16 cellular contexts compared by ENCODE assay signal in genomic region chr3:30696403-30696819, GRCh38.
DNase-seq lines count a peak whose midpoint lies in the region; ATAC-seq and TF ChIP-seq lines count a peak whose summit lies in the region.
"Had no signal": no experiment of that assay in that cellular context is flagged by ENCODE, and none has a peak within 500 bp of the region (broad histone marks: within the 10 kb centered on the region; RNA-seq: fewer than 3 reads in every experiment).

No MANE protein-coding gene starts in this region.

- H3K18ac ChIP-seq in H9 (ENCODE audit: insufficient read length, low read depth, low read length): no peak overlapping the region

- H3T11ph ChIP-seq in H9 (ENCODE audit: low read length): no peak overlapping the region

- no peak overlapping the region for H2AFZ ChIP-seq in H9 (ENCODE audit: low read length)
- H2AFZ ChIP-seq: GM23248 had no signal

- H3K36me3 Mint-ChIP-seq in CD4-positive, CD25-positive, alpha-beta regulatory T cell: peaks cover 32% of the 10 kb centered on the region
- H3K36me3 Mint-ChIP-seq in H9 (ENCODE audit: insufficient read depth in 1 of 3, low read depth in 3 of 3): peaks cover 12 to 19% (median 15%) of the 10 kb centered on the region in 3 experiments

- WGBS in H9 (ENCODE audit: extremely low coverage, insufficient read length, low lambda C conversion rate): no CpG with 5 or more reads among the region's 3 CpGs
- WGBS in stomach, 5 donors: 20 to 35% (median 24%) methylated on average over 3 of the region's 3 CpGs

- no peak overlapping the region for H2BK15ac ChIP-seq in H9 (ENCODE audit: low read depth, low read length)

- H2BK20ac ChIP-seq in H9 (ENCODE audit: low read depth, low read length, poor library complexity, severe bottlenecking): no peak overlapping the region

- H3K4me1 Mint-ChIP-seq in CD4-positive, CD25-positive, alpha-beta regulatory T cell: peaks cover 4 to 39% (median 24%) of the 10 kb centered on the region in 4 donors
- peaks cover 27 to 39% of the 10 kb centered on the region in 2 experiments for H3K4me1 Mint-ChIP-seq in H9

- H3K9ac ChIP-seq in H9 (ENCODE audit: extremely low read depth, insufficient read length, low read length): no peak overlapping the region
- H3K9ac ChIP-seq: GM23248 had no signal

- no peak overlapping the region for H4K91ac ChIP-seq in H9 (ENCODE audit: insufficient read length, low read depth, low read length)

- no peak for DNase-seq in CD4-positive, CD25-positive, alpha-beta regulatory T cell
- no peak for DNase-seq in H9
- DNase-seq in globus pallidus (ENCODE audit: low spot score): peak; percentile 67
- DNase-seq in stomach: no peak
- DNase-seq: DMS79 treated with DMSO at 0.1 percent for 48 hours, glutamatergic neuron, GM23248, NCI-H2081 treated with DMSO at 0.1 percent for 48 hours, NCI-H748 treated with DMSO at 0.1 percent for 48 hours, Peyer's patch, SW 1271, upper lobe of right lung had no signal

- H3K9me3 ChIP-seq in CD4-positive, CD25-positive, alpha-beta regulatory T cell (ENCODE audit: control insufficient read depth in 2 of 2, low read length in 2 of 2): no peaks in the 10 kb centered on the region
- no peaks in the 10 kb centered on the region for H3K9me3 ChIP-seq in H9 (ENCODE audit: control insufficient read depth, low read depth, low read length)
- H3K9me3 ChIP-seq in neutrophil: no peaks in the 10 kb centered on the region
- H3K9me3 ChIP-seq in stomach: no peaks in the 10 kb centered on the region
- H3K9me3 ChIP-seq: Peyer's patch, upper lobe of right lung had no signal

- H2BK120ac ChIP-seq in H9 (ENCODE audit: low read depth, low read length, poor library complexity, severe bottlenecking): no peak overlapping the region

- no peaks in the 10 kb centered on the region for H3K79me2 ChIP-seq in H9 (ENCODE audit: insufficient read depth, low read length)

- intact Hi-C loops in stomach (cut with DNase I; ENCODE audit: low total_unique reads): no loop called here

- peaks cover 38% of the 10 kb centered on the region for H3K36me3 ChIP-seq in CD4-positive, CD25-positive, alpha-beta regulatory T cell (ENCODE audit: control insufficient read depth, insufficient read depth, low read length)
- peaks cover 86% of the 10 kb centered on the region for H3K36me3 ChIP-seq in neutrophil
- H3K36me3 ChIP-seq in stomach: peaks cover 22 to 53% (median 43%) of the 10 kb centered on the region in 4 donors

- no peak overlapping the region for H3K4me3 Mint-ChIP-seq in CD4-positive, CD25-positive, alpha-beta regulatory T cell
- H3K4me3 Mint-ChIP-seq in H9: no peak overlapping the region
- H3K4me3 Mint-ChIP-seq: WTC11 had no signal

- H3K4me3 ChIP-seq in CD4-positive, CD25-positive, alpha-beta regulatory T cell (ENCODE audit: low read depth, low read length): no peak overlapping the region
- H3K4me3 ChIP-seq in neutrophil (ENCODE audit: low read depth in 1 of 2, low read length in 1 of 2) (no peak overlapping the region), stomach (no peak overlapping the region)
- H3K4me3 ChIP-seq: GM23248, Peyer's patch, upper lobe of right lung had no signal

- no peak overlapping the region for H3K23ac ChIP-seq in H9 (ENCODE audit: insufficient read length, low read depth, low read length)

- H4K8ac ChIP-seq in H9 (replicated peaks; ENCODE audit: insufficient read length, low read depth, low read length): no peak overlapping the region

- H3K27me3 ChIP-seq in CD4-positive, CD25-positive, alpha-beta regulatory T cell (ENCODE audit: control insufficient read depth, insufficient read depth, low read length): no peaks in the 10 kb centered on the region
- H3K27me3 ChIP-seq in H9 (ENCODE audit: insufficient read depth, low read length) (no peaks in the 10 kb centered on the region), neutrophil (no peaks in the 10 kb centered on the region), stomach (no peaks in the 10 kb centered on the region)
- H3K27me3 ChIP-seq: Peyer's patch, upper lobe of right lung had no signal

- H3K14ac ChIP-seq in H9 (ENCODE audit: insufficient read depth, low read length): no peak overlapping the region

- no peak overlapping the region for H3K4ac ChIP-seq in H9 (ENCODE audit: low read depth, low read length)

- no peaks in the 10 kb centered on the region for H3K27me3 Mint-ChIP-seq in CD4-positive, CD25-positive, alpha-beta regulatory T cell
- no peaks in the 10 kb centered on the region for H3K27me3 Mint-ChIP-seq in H9 (ENCODE audit: low read depth)

- H3K27ac ChIP-seq in CD4-positive, CD25-positive, alpha-beta regulatory T cell (ENCODE audit: insufficient read depth, low read length, poor library complexity, severe bottlenecking): no peak overlapping the region
- no peak overlapping the region for H3K27ac ChIP-seq in H9 (ENCODE audit: insufficient read length, low read depth, low read length)
- H3K27ac ChIP-seq in neutrophil: peak overlapping the region; percentile 9
- H3K27ac ChIP-seq in stomach: no peak overlapping the region
- H3K27ac ChIP-seq: GM23248, Peyer's patch, upper lobe of right lung had no signal

- no peak overlapping the region for H3K56ac ChIP-seq in H9 (ENCODE audit: insufficient read length, low read depth, low read length)

- peaks cover 6% of the 10 kb centered on the region for H3K4me1 ChIP-seq in CD4-positive, CD25-positive, alpha-beta regulatory T cell (ENCODE audit: control insufficient read depth, insufficient read depth, low read length, poor library complexity, severe bottlenecking)
- peaks cover 6% of the 10 kb centered on the region; the same call in 1 of the 2 replicates for H3K4me1 ChIP-seq in H9 (ENCODE audit: insufficient read depth, low read length)
- H3K4me1 ChIP-seq in neutrophil (ENCODE audit: control insufficient read depth in 1 of 2, insufficient read depth in 1 of 2, low read depth in 1 of 2, low read length in 1 of 2): no peaks in the 10 kb centered on the region
- peaks cover 12 to 42% (median 29%) of the 10 kb centered on the region in 4 donors for H3K4me1 ChIP-seq in stomach

- no peaks in the 10 kb centered on the region for H3K9me3 Mint-ChIP-seq in CD4-positive, CD25-positive, alpha-beta regulatory T cell
- peaks cover 2 to 6% of the 10 kb centered on the region in 2 experiments; a peak in 4 of 5 replicates for H3K9me3 Mint-ChIP-seq in H9

- H4K5ac ChIP-seq in H9 (ENCODE audit: insufficient read length, low read depth, low read length): no peak overlapping the region

- no peak overlapping the region for H3K4me2 ChIP-seq in H9 (ENCODE audit: insufficient read depth, insufficient read length, low read length)

- no peaks in the 10 kb centered on the region for H4K20me1 ChIP-seq in H9 (ENCODE audit: control insufficient read depth, insufficient read depth, insufficient read length)

- H3K27ac Mint-ChIP-seq in CD4-positive, CD25-positive, alpha-beta regulatory T cell: peak overlapping the region in 2 of 3 donors; percentile 38 to 69
- H3K27ac Mint-ChIP-seq in H9: peak overlapping the region in 2 of 3 experiments; percentile 41 to 78; a peak in 2 of 7 replicates

- TF ChIP-seq EP300 in stomach (IDR thresholded peaks at IDR 0.05): no peak

- ATAC-seq in CD4-positive, CD25-positive, alpha-beta regulatory T cell (ENCODE audit: low read depth in 2 of 2): no peak
- ATAC-seq in GM18498 (IDR thresholded peaks at IDR 0.05; ENCODE audit: unreplicated experiment) (no peak), HG03139 (IDR thresholded peaks at IDR 0.05; ENCODE audit: unreplicated experiment) (no peak)
- ATAC-seq: upper lobe of right lung had no signal

- TF ChIP-seq CTCF in H9 (conservative IDR thresholded peaks at IDR 0.05): no peak
- TF ChIP-seq CTCF in neutrophil (IDR thresholded peaks at IDR 0.05): no peak
- no peak for TF ChIP-seq CTCF in stomach (IDR thresholded peaks at IDR 0.05)

- no peak overlapping the region for H2BK12ac ChIP-seq in H9 (ENCODE audit: insufficient read length, low read depth, low read length)

- H2BK5ac ChIP-seq in H9 (ENCODE audit: insufficient read length, low read length): no peak overlapping the region

- no peaks in the 10 kb centered on the region for H3K23me2 ChIP-seq in H9 (ENCODE audit: insufficient read length, low read depth, low read length, poor library complexity, severe bottlenecking)

- H2AK5ac ChIP-seq in H9 (ENCODE audit: insufficient read length, low read length): no peak overlapping the region

- no peaks in the 10 kb centered on the region for H3K79me1 ChIP-seq in H9 (ENCODE audit: insufficient read depth, low read depth, low read length, poor library complexity, severe bottlenecking)

- TF ChIP-seq POLR2A in stomach (IDR thresholded peaks at IDR 0.05): no peak
